In genomic region chr2:219171231-219171651, GRCh38 we compare ENCODE assay signal across 1 cellular context.
TF ChIP-seq lines count a peak whose summit lies in the region.

No MANE protein-coding gene starts in this region.

TF ChIP-seq in HepG2, 621 proteins besides CTCF, POLR2A, EP300 and RAD21 (continued from another document and continues in another):
- no peak for TF ChIP-seq ZNF414 (CRISPR knock-in tag; IDR thresholded peaks at IDR 0.05)
- no peak for TF ChIP-seq MED8 (CRISPR knock-in tag; IDR thresholded peaks at IDR 0.05; ENCODE audit: insufficient replicate concordance)
- TF ChIP-seq CERS6 (CRISPR knock-in tag; IDR thresholded peaks at IDR 0.05), result no peak
- TF ChIP-seq KDM3A (CRISPR knock-in tag; IDR thresholded peaks at IDR 0.05; ENCODE audit: low read depth), result no peak
- no peak for TF ChIP-seq IKZF4 (CRISPR knock-in tag; IDR thresholded peaks at IDR 0.05; ENCODE audit: borderline replicate concordance, low read depth, not compliant biosample characterization)
- no peak for TF ChIP-seq AKAP8 (CRISPR knock-in tag; IDR thresholded peaks at IDR 0.05)
- no peak for TF ChIP-seq ZNF691 (CRISPR knock-in tag; IDR thresholded peaks at IDR 0.05; ENCODE audit: borderline replicate concordance, low read depth)
- TF ChIP-seq ZSCAN31 (CRISPR knock-in tag; IDR thresholded peaks at IDR 0.05; ENCODE audit: low read depth), result no peak
- no peak for TF ChIP-seq ATF7-NPFF (CRISPR knock-in tag; IDR thresholded peaks at IDR 0.05; ENCODE audit: low read depth)
- TF ChIP-seq ZSCAN22 (CRISPR knock-in tag; IDR thresholded peaks at IDR 0.05), result no peak
- no peak for TF ChIP-seq ZSCAN20 (CRISPR knock-in tag; IDR thresholded peaks at IDR 0.05; ENCODE audit: borderline replicate concordance)
- no peak for TF ChIP-seq MZF1 (CRISPR knock-in tag; IDR thresholded peaks at IDR 0.05; ENCODE audit: borderline replicate concordance)
- no peak for TF ChIP-seq ZNF44 (CRISPR knock-in tag; IDR thresholded peaks at IDR 0.05)
- no peak for TF ChIP-seq PITX1 (CRISPR knock-in tag; IDR thresholded peaks at IDR 0.05)
- TF ChIP-seq SOX5 (CRISPR knock-in tag; IDR thresholded peaks at IDR 0.05; ENCODE audit: borderline replicate concordance), result no peak
- TF ChIP-seq MAFK (conservative IDR thresholded peaks at IDR 0.05 in 1 of 2, IDR thresholded peaks at IDR 0.05 in 1 of 2; ENCODE audit: low read length in 2 of 2), result no peak
- TF ChIP-seq MEF2D (CRISPR knock-in tag; IDR thresholded peaks at IDR 0.05), result no peak
- TF ChIP-seq ZNF572 (CRISPR knock-in tag; IDR thresholded peaks at IDR 0.05), result no peak
- no peak for TF ChIP-seq ZFAT (CRISPR knock-in tag; conservative IDR thresholded peaks at IDR 0.05)
- TF ChIP-seq ISL2 (CRISPR knock-in tag; IDR thresholded peaks at IDR 0.05), result no peak
- TF ChIP-seq FOXA1 (IDR thresholded peaks at IDR 0.05), result no peak
- no peak for TF ChIP-seq FOXA1 (CRISPR knock-in tag; IDR thresholded peaks at IDR 0.05)
- peak; percentile 29; the same call in 1 of the 2 replicates for TF ChIP-seq ZNF687 (CRISPR knock-in tag; IDR thresholded peaks at IDR 0.05)
- TF ChIP-seq ZNF598 (CRISPR knock-in tag; IDR thresholded peaks at IDR 0.05; ENCODE audit: borderline replicate concordance), result peak; percentile 36; the same call in 1 of the 2 replicates
- TF ChIP-seq ZNF431 (CRISPR knock-in tag; IDR thresholded peaks at IDR 0.05; ENCODE audit: borderline replicate concordance, low read depth), result no peak
- TF ChIP-seq TEF (CRISPR knock-in tag; IDR thresholded peaks at IDR 0.05), result no peak
- no peak for TF ChIP-seq ZNF430 (CRISPR knock-in tag; IDR thresholded peaks at IDR 0.05)
- no peak for TF ChIP-seq THAP8 (CRISPR knock-in tag; IDR thresholded peaks at IDR 0.05; ENCODE audit: borderline replicate concordance)
- TF ChIP-seq ZNF639 (CRISPR knock-in tag; conservative IDR thresholded peaks at IDR 0.05), result no peak
- TF ChIP-seq SNAPC4 (CRISPR knock-in tag; IDR thresholded peaks at IDR 0.05), result no peak
- no peak for TF ChIP-seq TRIM24 (CRISPR knock-in tag; IDR thresholded peaks at IDR 0.05)
- TF ChIP-seq KIAA2018 (CRISPR knock-in tag; IDR thresholded peaks at IDR 0.05; ENCODE audit: borderline replicate concordance), result no peak
- no peak for TF ChIP-seq ZKSCAN5 (CRISPR knock-in tag; IDR thresholded peaks at IDR 0.05)
- TF ChIP-seq ZNF446 (CRISPR knock-in tag; IDR thresholded peaks at IDR 0.05), result no peak
